ENCODE assay signal across 1 cellular context in genomic region chr9:115730845-115731244, GRCh38.
TF ChIP-seq lines count a peak whose summit lies in the region.

No MANE protein-coding gene starts in this region.

TF ChIP-seq in IMR-90, 13 proteins besides CTCF, POLR2A, EP300 and RAD21:
- TF ChIP-seq SMC3 (IDR thresholded peaks at IDR 0.05; ENCODE audit: low read depth, low read length), result no peak
- TF ChIP-seq BHLHE40 (IDR thresholded peaks at IDR 0.05; ENCODE audit: low read depth, low read length), result no peak
- TF ChIP-seq RFX5 (IDR thresholded peaks at IDR 0.05; ENCODE audit: low read depth, low read length), result no peak
- no peak for TF ChIP-seq MXI1 (IDR thresholded peaks at IDR 0.05; ENCODE audit: borderline replicate concordance, low read depth, low read length)
- TF ChIP-seq, protein P1, sequence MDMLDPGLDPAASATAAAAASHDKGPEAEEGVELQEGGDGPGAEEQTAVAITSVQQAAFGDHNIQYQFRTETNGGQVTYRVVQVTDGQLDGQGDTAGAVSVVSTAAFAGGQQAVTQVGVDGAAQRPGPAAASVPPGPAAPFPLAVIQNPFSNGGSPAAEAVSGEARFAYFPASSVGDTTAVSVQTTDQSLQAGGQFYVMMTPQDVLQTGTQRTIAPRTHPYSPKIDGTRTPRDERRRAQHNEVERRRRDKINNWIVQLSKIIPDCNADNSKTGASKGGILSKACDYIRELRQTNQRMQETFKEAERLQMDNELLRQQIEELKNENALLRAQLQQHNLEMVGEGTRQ (IDR thresholded peaks at IDR 0.05; ENCODE audit: low read depth, low read length), result no peak
- TF ChIP-seq FOS (IDR thresholded peaks at IDR 0.05; ENCODE audit: low read depth, low read length), result no peak
- TF ChIP-seq CEBPB (IDR thresholded peaks at IDR 0.05; ENCODE audit: low read depth, low read length), result no peak
- TF ChIP-seq MAFK (IDR thresholded peaks at IDR 0.05; ENCODE audit: low read depth, low read length), result no peak
- TF ChIP-seq NFE2L2 (IDR thresholded peaks at IDR 0.05; ENCODE audit: low read depth, low read length), result no peak
- no peak for TF ChIP-seq RCOR1 (IDR thresholded peaks at IDR 0.05; ENCODE audit: insufficient replicate concordance, low read length)
- no peak for TF ChIP-seq CHD1 (IDR thresholded peaks at IDR 0.05; ENCODE audit: low read depth, low read length)
- TF ChIP-seq MAZ (IDR thresholded peaks at IDR 0.05; ENCODE audit: borderline replicate concordance, low read depth, low read length), result no peak
- TF ChIP-seq, protein P2, sequence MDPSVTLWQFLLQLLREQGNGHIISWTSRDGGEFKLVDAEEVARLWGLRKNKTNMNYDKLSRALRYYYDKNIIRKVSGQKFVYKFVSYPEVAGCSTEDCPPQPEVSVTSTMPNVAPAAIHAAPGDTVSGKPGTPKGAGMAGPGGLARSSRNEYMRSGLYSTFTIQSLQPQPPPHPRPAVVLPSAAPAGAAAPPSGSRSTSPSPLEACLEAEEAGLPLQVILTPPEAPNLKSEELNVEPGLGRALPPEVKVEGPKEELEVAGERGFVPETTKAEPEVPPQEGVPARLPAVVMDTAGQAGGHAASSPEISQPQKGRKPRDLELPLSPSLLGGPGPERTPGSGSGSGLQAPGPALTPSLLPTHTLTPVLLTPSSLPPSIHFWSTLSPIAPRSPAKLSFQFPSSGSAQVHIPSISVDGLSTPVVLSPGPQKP (IDR thresholded peaks at IDR 0.05; ENCODE audit: borderline replicate concordance, low read depth, low read length), result no peak
